18 cellular contexts compared by ENCODE assay signal in the genomic region with DNA sequence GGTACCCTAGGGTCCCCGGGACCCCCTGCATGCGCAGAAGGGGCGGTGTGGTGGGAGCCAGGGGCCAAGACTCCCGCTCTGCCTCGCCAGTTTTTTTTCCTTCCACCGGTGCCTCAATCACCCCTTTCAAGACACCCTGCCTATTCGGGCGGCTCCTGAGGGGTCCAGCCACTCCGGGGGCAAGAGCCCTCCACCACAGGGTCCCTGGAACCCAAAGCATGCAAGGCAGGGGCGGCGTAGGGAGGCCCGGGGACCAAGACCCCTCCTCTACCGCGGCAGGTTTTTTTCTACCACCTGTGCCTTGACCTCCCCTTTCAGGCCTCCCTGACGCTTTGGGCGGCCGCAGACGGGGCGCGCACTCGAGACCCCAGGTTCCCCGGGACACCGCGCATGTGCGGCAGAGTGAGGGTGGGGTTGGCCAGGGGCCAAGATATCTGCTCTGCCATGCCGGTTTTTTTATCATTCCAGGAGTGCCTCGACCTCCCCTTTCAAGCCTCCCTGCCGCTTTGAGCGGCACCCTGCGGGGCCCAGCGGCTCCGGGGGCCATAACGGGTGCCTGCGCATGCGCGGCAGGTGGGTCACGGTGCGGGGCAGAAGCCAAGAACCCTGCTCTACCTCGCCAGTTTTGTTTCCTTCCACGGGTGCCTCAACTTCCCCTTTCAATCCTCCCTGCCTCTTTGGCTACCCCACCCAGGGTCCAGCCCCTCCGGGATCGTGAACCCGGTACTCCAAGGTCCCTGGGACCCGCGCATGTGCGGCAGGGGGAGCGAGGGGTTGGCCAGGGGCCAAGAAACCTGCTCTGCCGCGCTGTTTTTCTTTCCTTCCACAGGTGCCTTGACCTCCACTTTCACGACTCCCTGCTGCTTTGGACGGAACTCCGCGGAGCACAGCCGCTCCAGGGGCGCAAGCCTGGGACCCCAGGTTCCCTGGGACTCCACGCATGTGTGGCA.
"Had no signal": no experiment of that assay in that cellular context is flagged by ENCODE, and none has a peak within 500 bp of the region (broad histone marks: within the 10 kb centered on the region; RNA-seq: fewer than 3 reads in every experiment).

No MANE protein-coding gene starts in this region.

- H3K9me3 ChIP-seq: adrenal gland, gastrocnemius medialis, upper lobe of right lung had no signal

- H3K9me3 Mint-ChIP-seq: natural killer cell treated with Interleukin-12 subunit alpha and Interleukin-12 subunit beta and Interleukin-15 and Interleukin-18, amount 100 ng/mL, for 72 hours had no signal

- H3K27me3 Mint-ChIP-seq: natural killer cell treated with Interleukin-12 subunit alpha and Interleukin-12 subunit beta and Interleukin-15 and Interleukin-18, amount 100 ng/mL, for 72 hours; stimulated activated memory B cell treated with anti-CD40 and anti-IgM and Interleukin-4, amounts not matched to agents 10 μg/mL and 1 μg/mL and 100 μg/mL, for 72 hours had no signal

- H3K4me3 ChIP-seq: adrenal gland, breast epithelium, coronary artery, gastrocnemius medialis, heart left ventricle, lung, upper lobe of right lung had no signal

- H3K36me3 Mint-ChIP-seq: natural killer cell treated with Interleukin-12 subunit alpha and Interleukin-12 subunit beta and Interleukin-15 and Interleukin-18, amount 100 ng/mL, for 72 hours; stimulated activated memory B cell treated with anti-CD40 and anti-IgM and Interleukin-4, amounts not matched to agents 10 μg/mL and 1 μg/mL and 100 μg/mL, for 72 hours had no signal

- H3K4me1 Mint-ChIP-seq: stimulated activated memory B cell treated with anti-CD40 and anti-IgM and Interleukin-4, amounts not matched to agents 10 μg/mL and 1 μg/mL and 100 μg/mL, for 72 hours had no signal

- ATAC-seq: activated naive CD4-positive, alpha-beta T cell treated with anti-CD3 and anti-CD28 coated beads, Interleukin-2, amount 50 U/mL, for 72 hours; gastrocnemius medialis; heart left ventricle; left lobe of liver; natural killer cell treated with Interleukin-12 subunit alpha and Interleukin-12 subunit beta and Interleukin-15 and Interleukin-18, amount 100 ng/mL, for 72 hours; sciatic nerve; stimulated activated memory B cell treated with anti-CD40 and anti-IgM and Interleukin-4, amounts not matched to agents 10 μg/mL and 1 μg/mL and 100 μg/mL, for 72 hours; upper lobe of right lung had no signal

- H3K4me3 Mint-ChIP-seq: natural killer cell treated with Interleukin-12 subunit alpha and Interleukin-12 subunit beta and Interleukin-15 and Interleukin-18, amount 100 ng/mL, for 72 hours; stimulated activated memory B cell treated with anti-CD40 and anti-IgM and Interleukin-4, amounts not matched to agents 10 μg/mL and 1 μg/mL and 100 μg/mL, for 72 hours had no signal

- H3K27me3 ChIP-seq: adrenal gland, gastrocnemius medialis had no signal

- H3K27ac Mint-ChIP-seq: natural killer cell treated with Interleukin-12 subunit alpha and Interleukin-12 subunit beta and Interleukin-15 and Interleukin-18, amount 100 ng/mL, for 72 hours; stimulated activated memory B cell treated with anti-CD40 and anti-IgM and Interleukin-4, amounts not matched to agents 10 μg/mL and 1 μg/mL and 100 μg/mL, for 72 hours had no signal

- H3K27ac ChIP-seq: adrenal gland, breast epithelium, coronary artery, gastrocnemius medialis, heart left ventricle, parathyroid adenoma, upper lobe of right lung had no signal

- H3K79me2 ChIP-seq: parathyroid adenoma had no signal

- DNase-seq: activated CD4-positive, CD25-positive, alpha-beta regulatory T cell treated with anti-CD3 and anti-CD28 coated beads, Interleukin-2, amount 50 U/mL, for 72 hours; activated gamma-delta T cell; adrenal gland; gastrocnemius medialis; heart left ventricle; kidney; stimulated activated CD4-positive, alpha-beta T cell treated with anti-CD3 and anti-CD28 coated beads, Interleukin-4, amount 100 ng/mL, for 4 hours; upper lobe of right lung had no signal

- H3K36me3 ChIP-seq: adrenal gland, breast epithelium, gastrocnemius medialis, heart left ventricle, upper lobe of right lung had no signal

- FAIRE-seq: astrocyte, kidney had no signal

- H3K9ac ChIP-seq: parathyroid adenoma had no signal

- H3K4me1 ChIP-seq: adrenal gland, breast epithelium, gastrocnemius medialis, heart left ventricle, parathyroid adenoma, upper lobe of right lung had no signal

- H2AFZ ChIP-seq: parathyroid adenoma had no signal
